ENCODE assay signal across 14 cellular contexts in genomic region chr2:175605989-175606841, GRCh38.
DNase-seq lines count a peak whose midpoint lies in the region; ATAC-seq and TF ChIP-seq lines count a peak whose summit lies in the region.
"Had no signal": no experiment of that assay in that cellular context is flagged by ENCODE, and none has a peak within 500 bp of the region (broad histone marks: within the 10 kb centered on the region; RNA-seq: fewer than 3 reads in every experiment).

No MANE protein-coding gene starts in this region.

- no peak overlapping the region for H3K4me3 ChIP-seq in neural progenitor cell
- no peak overlapping the region for H3K4me3 ChIP-seq in MM.1S (ENCODE audit: low read length)
- H3K4me3 ChIP-seq: ascending aorta, prostate gland, SJSA1 had no signal

- intact Hi-C loops in left cardiac atrium (cut with DNase I), result no loop called here

- TF ChIP-seq CTCF in neural progenitor cell (IDR thresholded peaks at IDR 0.05) (no peak), MM.1S (IDR thresholded peaks at IDR 0.05; ENCODE audit: low read length) (no peak)

- no peak for ATAC-seq in left cardiac atrium
- ATAC-seq in T-helper 17 cell, result no peak
- no peak for ATAC-seq in HG03045 (IDR thresholded peaks at IDR 0.05; ENCODE audit: unreplicated experiment)
- ATAC-seq: activated T-cell treated with anti-CD3 and anti-CD28 coated beads, Interleukin-2, amount 50 U/mL, for 4 hours had no signal

- peaks cover 8% of the 10 kb centered on the region for H3K4me1 ChIP-seq in neural progenitor cell
- H3K4me1 ChIP-seq in MM.1S (ENCODE audit: low read length), result no peaks in the 10 kb centered on the region
- H3K4me1 ChIP-seq: ascending aorta, prostate gland, SJSA1 had no signal

- peak; percentile 47 for DNase-seq in GM04503 (ENCODE audit: low read depth)
- DNase-seq in NCI-H2081 (lab: John Stamatoyannopoulos, UW), result peak; percentile 24 to 64
- peak; percentile 7 for DNase-seq in astrocyte of the hippocampus (ENCODE audit: low read depth, low spot score)
- no peak for DNase-seq in neural progenitor cell (ENCODE audit: low spot score)
- no peak for DNase-seq in left cardiac atrium
- DNase-seq in T-helper 17 cell, result no peak
- DNase-seq in MM.1S, result no peak
- DNase-seq: activated CD4-positive, CD25-positive, alpha-beta regulatory T cell; activated T-cell treated with anti-CD3 and anti-CD28 coated beads, Interleukin-2, amount 50 U/mL, for 4 hours had no signal

- H3K9me3 Mint-ChIP-seq in neural progenitor cell, result no peaks in the 10 kb centered on the region
- H3K9me3 Mint-ChIP-seq: activated T-cell treated with anti-CD3 and anti-CD28 coated beads, Interleukin-2, amount 50 U/mL, for 4 hours had no signal

- H3F3A ChIP-seq in neural progenitor cell (ENCODE audit: low read depth) (no peaks in the 10 kb centered on the region), MM.1S (ENCODE audit: insufficient read depth, low read length) (no peaks in the 10 kb centered on the region)

- H2AFZ ChIP-seq in neural progenitor cell (replicated peaks) (peak overlapping the region; percentile 72), MM.1S (ENCODE audit: low read length) (no peak overlapping the region)

- H3K9me3 ChIP-seq in neural progenitor cell (ENCODE audit: low read depth) (no peaks in the 10 kb centered on the region), T-helper 17 cell (ENCODE audit: control insufficient read depth, low read length, poor library complexity, severe bottlenecking) (no peaks in the 10 kb centered on the region), MM.1S (replicated peaks; ENCODE audit: insufficient read depth, low read length) (no peaks in the 10 kb centered on the region)
- H3K9me3 ChIP-seq: ascending aorta, prostate gland, SJSA1 had no signal

- H3K4me3 Mint-ChIP-seq in neural progenitor cell, result no peak overlapping the region
- no peak overlapping the region for H3K4me3 Mint-ChIP-seq in T-helper 17 cell
- H3K4me3 Mint-ChIP-seq: activated T-cell treated with anti-CD3 and anti-CD28 coated beads, Interleukin-2, amount 50 U/mL, for 4 hours; mesothelial cell of epicardium had no signal

- H3K4me1 Mint-ChIP-seq in neural progenitor cell (peaks cover 3% of the 10 kb centered on the region), T-helper 17 cell (no peaks in the 10 kb centered on the region)

- H4K20me1 ChIP-seq in neural progenitor cell (ENCODE audit: low read depth), result no peaks in the 10 kb centered on the region
- no peaks in the 10 kb centered on the region for H4K20me1 ChIP-seq in MM.1S (ENCODE audit: insufficient read depth, low read length)

- H3K27ac ChIP-seq in neural progenitor cell (no peak overlapping the region), MM.1S (ENCODE audit: low read length) (no peak overlapping the region)
- H3K27ac ChIP-seq: ascending aorta, prostate gland, SJSA1 had no signal

- no peaks in the 10 kb centered on the region for H3K36me3 Mint-ChIP-seq in neural progenitor cell
- H3K36me3 Mint-ChIP-seq in T-helper 17 cell (ENCODE audit: low read depth), result no peaks in the 10 kb centered on the region
- H3K36me3 Mint-ChIP-seq: mesothelial cell of epicardium had no signal

- no peaks in the 10 kb centered on the region for H3K9me2 ChIP-seq in MM.1S (replicated peaks; ENCODE audit: insufficient read depth, low read length)

- no peaks in the 10 kb centered on the region for H3K27me3 ChIP-seq in neural progenitor cell
- H3K27me3 ChIP-seq in MM.1S (replicated peaks; ENCODE audit: insufficient read depth, low read length), result no peaks in the 10 kb centered on the region
- H3K27me3 ChIP-seq: ascending aorta had no signal

- no peaks in the 10 kb centered on the region for H3K27me3 Mint-ChIP-seq in neural progenitor cell (ENCODE audit: insufficient read depth, low read depth)
- no peaks in the 10 kb centered on the region for H3K27me3 Mint-ChIP-seq in T-helper 17 cell

- H3K36me3 ChIP-seq in neural progenitor cell (no peaks in the 10 kb centered on the region), MM.1S (replicated peaks; ENCODE audit: insufficient read depth, low read length) (no peaks in the 10 kb centered on the region)
- H3K36me3 ChIP-seq: ascending aorta, prostate gland, SJSA1 had no signal

- H3K4me2 ChIP-seq in neural progenitor cell (no peak overlapping the region), MM.1S (ENCODE audit: low read depth, low read length) (no peak overlapping the region)

- H3K27ac Mint-ChIP-seq in neural progenitor cell, result no peak overlapping the region
- H3K27ac Mint-ChIP-seq in T-helper 17 cell, result no peak overlapping the region
- H3K27ac Mint-ChIP-seq: mesothelial cell of epicardium had no signal

- H3K9ac ChIP-seq in neural progenitor cell (no peak overlapping the region), MM.1S (ENCODE audit: low read length) (no peak overlapping the region)

- no peaks in the 10 kb centered on the region for H3K79me2 ChIP-seq in neural progenitor cell (ENCODE audit: low read depth)
- no peaks in the 10 kb centered on the region for H3K79me2 ChIP-seq in MM.1S (ENCODE audit: low read length)

Comparison
In these comparisons a context has a peak if more than half of its experiments do, and no peak if none do; other contexts are left out.
1. DNase-seq: peak in GM04503 (single experiment), NCI-H2081 (2 of 2) and astrocyte of the hippocampus (single experiment); none in neural progenitor cell (single experiment), left cardiac atrium (single experiment), T-helper 17 cell (0 of 3) and MM.1S (single experiment).